ENCODE assay signal across 14 cellular contexts in the genomic region with DNA sequence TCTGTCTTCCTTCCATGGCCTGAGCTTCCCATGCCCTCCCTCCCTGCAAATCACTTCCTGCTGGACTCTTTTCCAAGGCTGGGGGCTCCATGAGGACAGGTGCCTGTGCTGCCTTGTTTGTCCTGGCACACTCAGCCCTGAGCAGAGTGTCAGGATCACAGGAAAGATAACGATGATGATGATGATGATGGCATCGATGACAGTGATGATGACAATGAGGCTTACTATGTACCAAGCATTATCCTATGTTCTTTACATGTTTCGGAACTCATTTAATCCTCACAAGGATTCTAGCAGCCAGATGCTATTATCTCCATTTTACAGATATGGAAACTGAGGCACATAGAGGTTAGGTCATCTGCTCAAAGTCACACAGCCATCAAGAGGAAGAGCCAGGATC.
A peak's percentile ranks its signal among the peaks of the same experiment; 100 is the strongest.
DNase-seq lines count a peak whose midpoint lies in the region; ATAC-seq and TF ChIP-seq lines count a peak whose summit lies in the region.
"Had no signal": no experiment of that assay in that cellular context is flagged by ENCODE, and none has a peak within 500 bp of the region (broad histone marks: within the 10 kb centered on the region; RNA-seq: fewer than 3 reads in every experiment).

No MANE protein-coding gene starts in this region.

- H3K27me3 ChIP-seq in left ventricle myocardium inferior (ENCODE audit: low read depth), result no peaks in the 10 kb centered on the region
- H3K27me3 ChIP-seq: BLaER1 treated with 17β-estradiol and CSF1 and Interleukin-3, amounts not matched to agents 10 nM and 100 nM had no signal

- ATAC-seq in left ventricle myocardium superior, result no peak
- no peak for ATAC-seq in HG03045 (IDR thresholded peaks at IDR 0.05; ENCODE audit: unreplicated experiment)
- ATAC-seq: CD8-positive, alpha-beta T cell; HCT116 had no signal

- H3K27me3 Mint-ChIP-seq in endothelial cell (ENCODE audit: unreplicated experiment), result peaks cover 4% of the 10 kb centered on the region
- no peaks in the 10 kb centered on the region for H3K27me3 Mint-ChIP-seq in activated CD4-positive, alpha-beta memory T cell treated with anti-CD3 and anti-CD28 coated beads, Interleukin-2, amount 10 ng/mL, durations not matched to agents 7 days and 5 days
- H3K27me3 Mint-ChIP-seq: B cell had no signal

- intact Hi-C loops in left ventricle myocardium inferior (cut with micrococcal nuclease) (no loop called here), left ventricle myocardium superior (cut with micrococcal nuclease) (no loop called here)

- H3K9me3 ChIP-seq in left ventricle myocardium inferior (replicated peaks) (no peaks in the 10 kb centered on the region), HEK293 (ENCODE audit: control insufficient read depth, insufficient read depth, low read depth, low read length) (no peaks in the 10 kb centered on the region)

- H3K27ac ChIP-seq in left ventricle myocardium inferior (replicated peaks) (peak overlapping the region; percentile 82), HEK293 (ENCODE audit: extremely low read depth, low read depth, low read length) (no peak overlapping the region)
- H3K27ac ChIP-seq: BLaER1 treated with 17β-estradiol and CSF1 and Interleukin-3, amounts not matched to agents 10 nM and 100 nM had no signal

- H3K36me3 Mint-ChIP-seq in endothelial cell (ENCODE audit: low read depth, unreplicated experiment), result peaks cover 17% of the 10 kb centered on the region
- H3K36me3 Mint-ChIP-seq in activated CD4-positive, alpha-beta memory T cell treated with anti-CD3 and anti-CD28 coated beads, Interleukin-2, amount 10 ng/mL, durations not matched to agents 7 days and 5 days (ENCODE audit: low read depth), result no peaks in the 10 kb centered on the region
- H3K36me3 Mint-ChIP-seq: CD8-positive, alpha-beta T cell had no signal

- H3K4me3 ChIP-seq in left ventricle myocardium inferior, result no peak overlapping the region
- no peak overlapping the region for H3K4me3 ChIP-seq in HEK293 (ENCODE audit: low read depth, low read length)
- H3K4me3 ChIP-seq: BLaER1 treated with 17β-estradiol and CSF1 and Interleukin-3, amounts not matched to agents 10 nM and 100 nM had no signal

- H3K4me1 ChIP-seq in left ventricle myocardium inferior (peaks cover 56% of the 10 kb centered on the region), HEK293 (ENCODE audit: control insufficient read depth, insufficient read depth, low read length) (no peaks in the 10 kb centered on the region)

- peak overlapping the region; percentile 53 for H3K4me3 Mint-ChIP-seq in endothelial cell (ENCODE audit: unreplicated experiment)
- H3K4me3 Mint-ChIP-seq in activated CD4-positive, alpha-beta memory T cell treated with anti-CD3 and anti-CD28 coated beads, Interleukin-2, amount 10 ng/mL, durations not matched to agents 7 days and 5 days, result no peak overlapping the region
- H3K4me3 Mint-ChIP-seq: B cell; CD8-positive, alpha-beta T cell had no signal

- H3K36me3 ChIP-seq in left ventricle myocardium inferior (no peaks in the 10 kb centered on the region), HEK293 (ENCODE audit: control insufficient read depth in 2 of 2, insufficient read depth in 1 of 2, low read length in 2 of 2) (no peaks in the 10 kb centered on the region)

- POLR2A ChIA-PET in HEK293 (lab: Yijun Ruan, JAX), result no interaction called here
- POLR2A ChIA-PET in activated CD4-positive, alpha-beta memory T cell treated with anti-CD3 and anti-CD28 coated beads, Interleukin-2, amount 10 ng/mL, durations not matched to agents 7 days and 5 days (lab: Charles Lee), result no interaction called here

- DNase-seq in left ventricle myocardium inferior (no peak), left ventricle myocardium superior (no peak), endothelial cell (ENCODE audit: low spot score) (no peak)
- DNase-seq in activated CD4-positive, alpha-beta memory T cell treated with anti-CD3 and anti-CD28 coated beads, Interleukin-2, amount 10 ng/mL, durations not matched to agents 7 days and 5 days, result no peak
- DNase-seq: Calu3; CD8-positive, alpha-beta T cell; DMS79 treated with DMSO at 0.1 percent for 48 hours; GF-D8; GOT3 had no signal

- H3K9me3 Mint-ChIP-seq in endothelial cell (ENCODE audit: unreplicated experiment), result no peaks in the 10 kb centered on the region
- H3K9me3 Mint-ChIP-seq in activated CD4-positive, alpha-beta memory T cell treated with anti-CD3 and anti-CD28 coated beads, Interleukin-2, amount 10 ng/mL, durations not matched to agents 7 days and 5 days, result no peaks in the 10 kb centered on the region
- H3K9me3 Mint-ChIP-seq: CD8-positive, alpha-beta T cell had no signal

- H3K4me1 Mint-ChIP-seq in endothelial cell (ENCODE audit: unreplicated experiment), result peaks cover 71% of the 10 kb centered on the region
- peaks cover 12% of the 10 kb centered on the region for H3K4me1 Mint-ChIP-seq in activated CD4-positive, alpha-beta memory T cell treated with anti-CD3 and anti-CD28 coated beads, Interleukin-2, amount 10 ng/mL, durations not matched to agents 7 days and 5 days
- H3K4me1 Mint-ChIP-seq: B cell had no signal

- no peak for TF ChIP-seq CTCF in left ventricle myocardium inferior (IDR thresholded peaks at IDR 0.05; ENCODE audit: borderline replicate concordance)
- no peak for TF ChIP-seq CTCF in HEK293 (tag by site-specific recombination; IDR thresholded peaks at IDR 0.05)
- no peak for TF ChIP-seq CTCF in endothelial cell (IDR thresholded peaks at IDR 0.05; ENCODE audit: unreplicated experiment)

- H3K27ac Mint-ChIP-seq in endothelial cell (ENCODE audit: unreplicated experiment), result peak overlapping the region; percentile 84
- no peak overlapping the region for H3K27ac Mint-ChIP-seq in activated CD4-positive, alpha-beta memory T cell treated with anti-CD3 and anti-CD28 coated beads, Interleukin-2, amount 10 ng/mL, durations not matched to agents 7 days and 5 days
- H3K27ac Mint-ChIP-seq: B cell; CD8-positive, alpha-beta T cell had no signal

- CTCF ChIA-PET in HEK293 (lab: Yijun Ruan, JAX), result interaction anchor here (0.9 kb wide), 1 partner anchor 314 kb away, joined by 3 read pairs; no protein-coding TSS in a partner anchor
- CTCF ChIA-PET in activated CD4-positive, alpha-beta memory T cell treated with anti-CD3 and anti-CD28 coated beads, Interleukin-2, amount 10 ng/mL, durations not matched to agents 7 days and 5 days (lab: Charles Lee), result no interaction called here

TF ChIP-seq in HEK293, 187 proteins besides CTCF, POLR2A, EP300 and RAD21:
- TF ChIP-seq ZNF626 (tag by site-specific recombination; IDR thresholded peaks at IDR 0.05) (no peak), ZNF560 (tag by site-specific recombination; IDR thresholded peaks at IDR 0.05; ENCODE audit: borderline replicate concordance) (no peak), ZNF274 (IDR thresholded peaks at IDR 0.05; ENCODE audit: low read length) (no peak), ZNF274 (tag by site-specific recombination; IDR thresholded peaks at IDR 0.05; ENCODE audit: borderline replicate concordance) (no peak), BCL11B (tag by site-specific recombination; IDR thresholded peaks at IDR 0.05; ENCODE audit: low read depth) (no peak)
- TF ChIP-seq, protein P1, sequence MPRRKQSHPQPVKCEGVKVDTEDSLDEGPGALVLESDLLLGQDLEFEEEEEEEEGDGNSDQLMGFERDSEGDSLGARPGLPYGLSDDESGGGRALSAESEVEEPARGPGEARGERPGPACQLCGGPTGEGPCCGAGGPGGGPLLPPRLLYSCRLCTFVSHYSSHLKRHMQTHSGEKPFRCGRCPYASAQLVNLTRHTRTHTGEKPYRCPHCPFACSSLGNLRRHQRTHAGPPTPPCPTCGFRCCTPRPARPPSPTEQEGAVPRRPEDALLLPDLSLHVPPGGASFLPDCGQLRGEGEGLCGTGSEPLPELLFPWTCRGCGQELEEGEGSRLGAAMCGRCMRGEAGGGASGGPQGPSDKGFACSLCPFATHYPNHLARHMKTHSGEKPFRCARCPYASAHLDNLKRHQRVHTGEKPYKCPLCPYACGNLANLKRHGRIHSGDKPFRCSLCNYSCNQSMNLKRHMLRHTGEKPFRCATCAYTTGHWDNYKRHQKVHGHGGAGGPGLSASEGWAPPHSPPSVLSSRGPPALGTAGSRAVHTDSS (tag by site-specific recombination; IDR thresholded peaks at IDR 0.05), result peak; percentile 59
TF ChIP-seq in HEK293: peak in this region for 1.
